In the genomic region with DNA sequence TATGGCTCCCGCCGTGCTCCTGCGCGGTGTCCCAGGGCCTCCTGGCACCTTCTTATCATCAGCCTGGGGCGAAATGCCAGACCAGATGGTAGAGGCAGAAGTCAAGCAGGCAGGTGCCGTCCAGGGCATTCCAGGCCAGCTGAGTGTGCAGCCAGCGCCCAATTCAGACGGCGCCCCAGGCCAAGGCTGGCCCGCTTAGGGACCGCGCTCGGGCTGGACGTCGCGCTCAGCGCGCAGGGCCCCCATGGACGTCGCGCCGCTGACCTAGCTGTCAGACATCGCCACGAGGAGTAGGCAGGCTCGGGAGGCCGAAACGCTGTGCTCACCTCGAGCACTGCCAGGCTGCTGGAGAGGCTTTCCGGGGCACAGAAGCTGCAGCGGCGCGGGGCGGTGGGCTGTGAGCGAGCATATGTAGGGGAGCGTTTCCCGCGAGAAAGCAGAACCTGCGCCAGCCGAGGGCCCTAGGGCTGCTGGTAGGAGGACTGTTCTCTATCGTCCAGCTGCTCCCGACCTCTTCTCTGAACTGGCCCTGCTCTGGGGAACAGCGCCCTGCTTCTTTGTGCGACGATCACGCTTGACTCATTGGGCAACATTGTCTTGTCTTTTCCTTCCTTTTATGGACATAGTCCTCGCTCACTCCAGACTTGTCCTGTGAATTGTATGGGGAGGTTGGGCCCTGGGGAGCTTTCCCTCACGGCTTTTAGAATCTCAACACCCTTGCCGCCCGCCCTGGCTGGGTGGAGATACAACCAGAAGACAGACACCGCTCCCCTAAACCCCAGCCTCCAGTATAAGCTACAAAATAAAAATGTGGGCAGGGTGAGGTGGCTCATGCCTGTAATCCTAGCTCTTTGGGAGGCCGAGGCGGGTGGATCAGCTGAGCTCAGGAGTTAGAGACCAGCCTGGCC, we compare ENCODE assay signal across 11 cellular contexts. TPM values are rescaled to one million over a fixed set of nuclear protein-coding genes. Genes with fewer than 3 reads are reported as not detected.
DNase-seq lines count a peak whose midpoint lies in the region; ATAC-seq, FAIRE-seq and TF ChIP-seq lines count a peak whose summit lies in the region.
"Had no signal": no experiment of that assay in that cellular context is flagged by ENCODE, and none has a peak within 500 bp of the region (broad histone marks: within the 10 kb centered on the region; RNA-seq: fewer than 3 reads in every experiment).

No MANE protein-coding gene starts in this region.

- H3K4me3 ChIP-seq in astrocyte (ENCODE audit: insufficient read depth, low read depth, low read length) = no peak overlapping the region
- peak overlapping the region; percentile 46 for H3K4me3 ChIP-seq in iPS-18c (ENCODE audit: insufficient read depth, low read depth, low read length)
- peak overlapping the region in 2 of 4 donors; percentile 11 to 36 for H3K4me3 ChIP-seq in stomach
- H3K4me3 ChIP-seq in ascending aorta = peak overlapping the region in 1 of 2 donors; percentile 15
- H3K4me3 ChIP-seq: skin epidermis had no signal

- peak overlapping the region; percentile 50 for H2AFZ ChIP-seq in astrocyte (ENCODE audit: low read depth, low read length)

- H3K9me3 ChIP-seq in astrocyte (ENCODE audit: insufficient read depth, low read depth, low read length) (peaks cover 3% of the 10 kb centered on the region), iPS-18c (ENCODE audit: control insufficient read depth, insufficient read depth, low read length) (no peaks in the 10 kb centered on the region), stomach (no peaks in the 10 kb centered on the region), ascending aorta (no peaks in the 10 kb centered on the region)

- H3K79me2 ChIP-seq in astrocyte (ENCODE audit: insufficient read depth, low read length) = no peaks in the 10 kb centered on the region

- no peak for TF ChIP-seq CTCF in astrocyte (IDR thresholded peaks at IDR 0.05; ENCODE audit: insufficient read depth, low read depth, low read length)
- TF ChIP-seq CTCF in stomach (IDR thresholded peaks at IDR 0.05) = no peak
- TF ChIP-seq CTCF in ascending aorta (IDR thresholded peaks at IDR 0.05) = no peak

- peaks cover 18% of the 10 kb centered on the region for H3K4me1 Mint-ChIP-seq in astrocyte (ENCODE audit: low read depth, unreplicated experiment)

- H3K27ac ChIP-seq in astrocyte (ENCODE audit: low read depth, low read length) (no peak overlapping the region), stomach (no peak overlapping the region), ascending aorta (no peak overlapping the region)

- peaks cover 4% of the 10 kb centered on the region for H4K20me1 ChIP-seq in astrocyte (ENCODE audit: insufficient read depth, low read length)

- H3K36me3 Mint-ChIP-seq in astrocyte (ENCODE audit: low read depth, unreplicated experiment) = no peaks in the 10 kb centered on the region

- no peak overlapping the region for H3K9ac ChIP-seq in astrocyte (ENCODE audit: low read length)

- intact Hi-C loops in Right ventricle myocardium inferior (cut with DNase I) (loop anchor here (2.0 kb wide), 2 partner anchors 29 to 295 kb away; no protein-coding TSS in a partner anchor), cardiac septum (cut with DNase I) (loop anchor here (1.0 kb wide), 1 partner anchor 295 kb away; no protein-coding TSS in a partner anchor), stomach (cut with DNase I; ENCODE audit: low total_unique reads) (no loop called here), ascending aorta (cut with DNase I) (loop anchor here (10.0 kb wide), 1 partner anchor 293 kb away; no protein-coding TSS in a partner anchor)

- H3K36me3 ChIP-seq in astrocyte (ENCODE audit: insufficient read depth, low read length) (no peaks in the 10 kb centered on the region), stomach (no peaks in the 10 kb centered on the region), ascending aorta (no peaks in the 10 kb centered on the region)

- H3K27me3 ChIP-seq in astrocyte (ENCODE audit: insufficient read depth, low read length) = peaks cover 51% of the 10 kb centered on the region
- H3K27me3 ChIP-seq in stomach = peaks cover 13 to 81% (median 48%) of the 10 kb centered on the region in 3 donors
- peaks cover 18% of the 10 kb centered on the region for H3K27me3 ChIP-seq in ascending aorta

- DNase-seq in Right ventricle myocardium inferior (ENCODE audit: missing footprints) (peak; percentile 80), cardiac septum (ENCODE audit: low spot score) (no peak), astrocyte (ENCODE audit: low read depth) (no peak), stomach (peak; percentile 89), ascending aorta (ENCODE audit: low spot score in 2 of 2) (no peak)
- DNase-seq: activated CD4-positive, alpha-beta T cell treated with anti-CD3 and anti-CD28 coated beads for 48 hours had no signal

- peak overlapping the region; percentile 92 for H3K27ac Mint-ChIP-seq in astrocyte (ENCODE audit: unreplicated experiment)
- H3K27ac Mint-ChIP-seq: stimulated activated naive CD8-positive, alpha-beta T cell treated with anti-CD3 and anti-CD28 coated beads, Interleukin-15, Interleukin-2, amounts not matched to agents 100 ng/mL and 50 ng/mL, for 24 hours had no signal

- TF ChIP-seq EP300 in stomach (IDR thresholded peaks at IDR 0.05) = no peak

- H3K27me3 Mint-ChIP-seq in astrocyte (ENCODE audit: low read depth, unreplicated experiment) = peaks cover 48% of the 10 kb centered on the region

- peak overlapping the region; percentile 64 for H3K4me3 Mint-ChIP-seq in astrocyte (ENCODE audit: unreplicated experiment)
- H3K4me3 Mint-ChIP-seq: stimulated activated naive CD8-positive, alpha-beta T cell treated with anti-CD3 and anti-CD28 coated beads, Interleukin-15, Interleukin-2, amounts not matched to agents 100 ng/mL and 50 ng/mL, for 24 hours had no signal

- peak; percentile 20 for FAIRE-seq in astrocyte (lab: Jason Lieb, UNC)

- peak overlapping the region; percentile 89 for H3K4me2 ChIP-seq in astrocyte (ENCODE audit: low read length)

- no peak for TF ChIP-seq POLR2A in stomach (IDR thresholded peaks at IDR 0.05)

- no peak for ATAC-seq in Right ventricle myocardium inferior
- no peak for ATAC-seq in HG02981 (IDR thresholded peaks at IDR 0.05; ENCODE audit: unreplicated experiment)
- ATAC-seq in HG03521 (IDR thresholded peaks at IDR 0.05; ENCODE audit: unreplicated experiment) = no peak

- WGBS in stomach, 5 donors = 7 to 21% (median 10%) methylated on average over 29 to 52 of the region's 52 CpGs

- H3K4me1 ChIP-seq in astrocyte (ENCODE audit: insufficient read depth, low read length) (peaks cover 23% of the 10 kb centered on the region), stomach (peaks cover 34 to 50% (median 42%) of the 10 kb centered on the region in 4 donors), ascending aorta (peaks cover 0 to 15% of the 10 kb centered on the region in 2 donors)

- H3K9me3 Mint-ChIP-seq in astrocyte (ENCODE audit: unreplicated experiment) = peaks cover 3% of the 10 kb centered on the region
- H3K9me3 Mint-ChIP-seq: stimulated activated naive CD8-positive, alpha-beta T cell treated with anti-CD3 and anti-CD28 coated beads, Interleukin-15, Interleukin-2, amounts not matched to agents 100 ng/mL and 50 ng/mL, for 24 hours had no signal

RNA-seq across cellular contexts. Expression of gene CA4, which starts 8.4 kb away (rescaled TPM):
- total RNA-seq in Right ventricle myocardium inferior (13.4 TPM), cardiac septum (3.7 TPM), astrocyte (not detected in 2 replicates), stomach (10 to 100 TPM in 1 of 5 donors, under 1 TPM in 1, not detected in 3; 0.92 to 30.1 TPM), ascending aorta (35.3 TPM)
- 1 to 10 TPM in 2 of 3 donors, under 1 TPM in 1; 0.87 to 4.7 (median 3.0) TPM for polyA plus RNA-seq in stomach

Comparison
In these comparisons a context has a peak if more than half of its experiments do, and no peak if none do; other contexts are left out.
1. DNase-seq: peak in Right ventricle myocardium inferior (single experiment) and stomach (single experiment); none in cardiac septum (single experiment), astrocyte (single experiment) and ascending aorta (0 of 2).